ENCODE assay signal across 1 cellular context in the genomic region with DNA sequence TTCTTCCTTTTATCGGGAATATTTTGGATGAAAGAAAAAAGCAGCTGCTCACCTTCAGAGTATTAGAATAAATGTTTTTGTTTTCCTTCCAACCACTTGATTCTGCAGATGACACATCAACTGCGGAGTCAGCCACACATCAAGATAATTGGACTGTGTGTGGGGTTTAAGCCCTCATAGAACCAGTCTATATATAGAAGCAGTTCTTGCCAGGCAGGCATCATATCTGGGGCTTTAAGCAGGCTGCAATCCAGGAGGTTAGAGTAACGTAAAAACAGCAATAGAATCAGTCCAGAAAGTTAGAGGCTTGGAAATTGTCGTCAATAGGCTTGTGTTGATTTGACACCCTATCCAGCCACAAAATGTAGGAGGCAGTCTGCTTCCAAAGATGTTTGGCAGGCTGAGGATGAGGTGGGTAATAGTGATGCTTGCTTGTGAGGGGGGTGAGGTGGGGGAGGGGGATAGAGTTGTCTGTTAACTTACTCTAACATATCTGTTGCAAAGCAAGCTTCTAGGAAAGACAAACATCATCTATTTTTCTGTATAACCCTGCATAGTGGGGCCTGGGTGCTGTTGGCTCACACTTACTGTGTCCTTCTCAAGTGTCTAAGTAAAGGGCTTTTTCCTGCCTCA.
TF ChIP-seq lines count a peak whose summit lies in the region.

No MANE protein-coding gene starts in this region.

TF ChIP-seq in GM23338, 12 proteins besides CTCF, POLR2A, EP300 and RAD21 (continued from another document):
- no peak for TF ChIP-seq ZNF114 (CRISPR knock-in tag; IDR thresholded peaks at IDR 0.05)
- no peak for TF ChIP-seq EZH2 (IDR thresholded peaks at IDR 0.05; ENCODE audit: low read depth, unreplicated experiment)
- TF ChIP-seq, protein P1, sequence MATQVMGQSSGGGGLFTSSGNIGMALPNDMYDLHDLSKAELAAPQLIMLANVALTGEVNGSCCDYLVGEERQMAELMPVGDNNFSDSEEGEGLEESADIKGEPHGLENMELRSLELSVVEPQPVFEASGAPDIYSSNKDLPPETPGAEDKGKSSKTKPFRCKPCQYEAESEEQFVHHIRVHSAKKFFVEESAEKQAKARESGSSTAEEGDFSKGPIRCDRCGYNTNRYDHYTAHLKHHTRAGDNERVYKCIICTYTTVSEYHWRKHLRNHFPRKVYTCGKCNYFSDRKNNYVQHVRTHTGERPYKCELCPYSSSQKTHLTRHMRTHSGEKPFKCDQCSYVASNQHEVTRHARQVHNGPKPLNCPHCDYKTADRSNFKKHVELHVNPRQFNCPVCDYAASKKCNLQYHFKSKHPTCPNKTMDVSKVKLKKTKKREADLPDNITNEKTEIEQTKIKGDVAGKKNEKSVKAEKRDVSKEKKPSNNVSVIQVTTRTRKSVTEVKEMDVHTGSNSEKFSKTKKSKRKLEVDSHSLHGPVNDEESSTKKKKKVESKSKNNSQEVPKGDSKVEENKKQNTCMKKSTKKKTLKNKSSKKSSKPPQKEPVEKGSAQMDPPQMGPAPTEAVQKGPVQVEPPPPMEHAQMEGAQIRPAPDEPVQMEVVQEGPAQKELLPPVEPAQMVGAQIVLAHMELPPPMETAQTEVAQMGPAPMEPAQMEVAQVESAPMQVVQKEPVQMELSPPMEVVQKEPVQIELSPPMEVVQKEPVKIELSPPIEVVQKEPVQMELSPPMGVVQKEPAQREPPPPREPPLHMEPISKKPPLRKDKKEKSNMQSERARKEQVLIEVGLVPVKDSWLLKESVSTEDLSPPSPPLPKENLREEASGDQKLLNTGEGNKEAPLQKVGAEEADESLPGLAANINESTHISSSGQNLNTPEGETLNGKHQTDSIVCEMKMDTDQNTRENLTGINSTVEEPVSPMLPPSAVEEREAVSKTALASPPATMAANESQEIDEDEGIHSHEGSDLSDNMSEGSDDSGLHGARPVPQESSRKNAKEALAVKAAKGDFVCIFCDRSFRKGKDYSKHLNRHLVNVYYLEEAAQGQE (IDR thresholded peaks at IDR 0.05; ENCODE audit: unreplicated experiment), result no peak
- TF ChIP-seq, protein P2, sequence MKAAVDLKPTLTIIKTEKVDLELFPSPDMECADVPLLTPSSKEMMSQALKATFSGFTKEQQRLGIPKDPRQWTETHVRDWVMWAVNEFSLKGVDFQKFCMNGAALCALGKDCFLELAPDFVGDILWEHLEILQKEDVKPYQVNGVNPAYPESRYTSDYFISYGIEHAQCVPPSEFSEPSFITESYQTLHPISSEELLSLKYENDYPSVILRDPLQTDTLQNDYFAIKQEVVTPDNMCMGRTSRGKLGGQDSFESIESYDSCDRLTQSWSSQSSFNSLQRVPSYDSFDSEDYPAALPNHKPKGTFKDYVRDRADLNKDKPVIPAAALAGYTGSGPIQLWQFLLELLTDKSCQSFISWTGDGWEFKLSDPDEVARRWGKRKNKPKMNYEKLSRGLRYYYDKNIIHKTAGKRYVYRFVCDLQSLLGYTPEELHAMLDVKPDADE (IDR thresholded peaks at IDR 0.05), result no peak
- no peak for TF ChIP-seq POLR2AphosphoS5 (IDR thresholded peaks at IDR 0.05; ENCODE audit: low read depth)
